In genomic region chr6:35468980-35469710, GRCh38 we compare ENCODE assay signal across 7 cellular contexts. TPM values are rescaled to one million over a fixed set of nuclear protein-coding genes. Genes with fewer than 3 reads are reported as not detected.
DNase-seq lines count a peak whose midpoint lies in the region; ATAC-seq and TF ChIP-seq lines count a peak whose summit lies in the region.
"Had no signal": no experiment of that assay in that cellular context is flagged by ENCODE, and none has a peak within 500 bp of the region (broad histone marks: within the 10 kb centered on the region; RNA-seq: fewer than 3 reads in every experiment).

No MANE protein-coding gene starts in this region.

- peaks cover 17 to 26% of the 10 kb centered on the region in 2 donors for H3K36me3 ChIP-seq in stomach smooth muscle (ENCODE audit: control insufficient read depth in 2 of 2, insufficient read depth in 2 of 2, low read length in 2 of 2)

- no peak for TF ChIP-seq CTCF in CD4-positive, alpha-beta T cell (IDR thresholded peaks at IDR 0.05)
- TF ChIP-seq CTCF in foreskin keratinocyte (conservative IDR thresholded peaks at IDR 0.05) (no peak), GM13976 (IDR thresholded peaks at IDR 0.05; ENCODE audit: borderline replicate concordance, control extremely low read depth, extremely low read depth, insufficient read depth, missing control alignments) (no peak)

- in situ Hi-C loops in GM13976 (cut with MboI; ENCODE audit: low sequenced_read_pairs, unreplicated experiment) = no loop called here

- H3K4me3 ChIP-seq in stomach smooth muscle (ENCODE audit: low read length in 2 of 2) = peak overlapping the region; percentile 58 to 91

- peak overlapping the region; percentile 65 for H3K27ac ChIP-seq in CD4-positive, alpha-beta T cell (ENCODE audit: low read depth, low read length)
- peak overlapping the region; percentile 92 for H3K27ac ChIP-seq in foreskin keratinocyte
- peak overlapping the region; percentile 89 for H3K27ac ChIP-seq in stomach smooth muscle (ENCODE audit: low read length)

- intact Hi-C loops in CD4-positive, alpha-beta T cell (cut with DNase I, micrococcal nuclease) = loop anchor here (1.0 to 2.0 kb wide), 5 partner anchors 28 to 268 kb away; partner anchors contain the start of genes DEF6 (in 2 of the 2), PPARD (in 2 of the 2), ARMC12 (in 1 of the 2) and TEAD3 (in 1 of the 2)

- peaks cover 42% of the 10 kb centered on the region for H3K4me1 Mint-ChIP-seq in CD4-positive, alpha-beta T cell (ENCODE audit: low read depth)

- H3K9me3 Mint-ChIP-seq in CD4-positive, alpha-beta T cell = no peaks in the 10 kb centered on the region

- ATAC-seq in CD4-positive, alpha-beta T cell (ENCODE audit: poor library complexity) = no peak
- ATAC-seq in foreskin keratinocyte = no peak

- POLR2A ChIA-PET in CD4-positive, alpha-beta T cell (lab: Charles Lee) = interaction anchor here (0.7 to 3.1 kb wide), 16 partner anchors 9 to 268 kb away, joined by 3 to 32 read pairs (median 5); partner anchors contain the start of genes ARMC12, FANCE, PPARD and TEAD3

- H3K4me3 Mint-ChIP-seq in CD4-positive, alpha-beta T cell = peak overlapping the region; percentile 99

- CTCF ChIA-PET in CD4-positive, alpha-beta T cell (lab: Charles Lee) = interaction anchor here (0.6 to 2.4 kb wide), 7 partner anchors 19 to 228 kb away, joined by 3 to 27 read pairs (median 10); partner anchors contain the start of genes DEF6, FANCE and PPARD

- no peaks in the 10 kb centered on the region for H3K27me3 Mint-ChIP-seq in CD4-positive, alpha-beta T cell

- H3K9me3 ChIP-seq in CD4-positive, alpha-beta T cell (ENCODE audit: control insufficient read depth, low read length) = no peaks in the 10 kb centered on the region
- H3K9me3 ChIP-seq in stomach smooth muscle (ENCODE audit: control insufficient read depth in 2 of 2, low read length in 2 of 2) = no peaks in the 10 kb centered on the region

- H3K9ac ChIP-seq in stomach smooth muscle (ENCODE audit: low read length in 2 of 2) = peak overlapping the region; percentile 87 to 95

- peaks cover 10% of the 10 kb centered on the region for H3K4me1 ChIP-seq in foreskin keratinocyte
- peaks cover 45% of the 10 kb centered on the region for H3K4me1 ChIP-seq in stomach smooth muscle (ENCODE audit: control insufficient read depth, insufficient read depth, low read length)

- no peak for DNase-seq in CD4-positive, alpha-beta T cell
- DNase-seq in NCI-H128 (lab: John Stamatoyannopoulos, UW; ENCODE audit: unreplicated experiment) (peak; percentile 6), foreskin keratinocyte (no peak), NCI-H345 (lab: John Stamatoyannopoulos, UW) (no peak), GM13976 (ENCODE audit: low spot score) (no peak)

- H3K27me3 ChIP-seq in CD4-positive, alpha-beta T cell (ENCODE audit: control insufficient read depth, insufficient read depth, low read length) = no peaks in the 10 kb centered on the region
- H3K27me3 ChIP-seq in foreskin keratinocyte = no peaks in the 10 kb centered on the region
- no peaks in the 10 kb centered on the region for H3K27me3 ChIP-seq in stomach smooth muscle (ENCODE audit: control insufficient read depth in 1 of 2, insufficient read depth in 2 of 2, low read length in 2 of 2)

- H3K36me3 Mint-ChIP-seq in CD4-positive, alpha-beta T cell (ENCODE audit: low read depth) = peaks cover 59% of the 10 kb centered on the region

- H3K27ac Mint-ChIP-seq in CD4-positive, alpha-beta T cell = peak overlapping the region; percentile 100

RNA-seq across cellular contexts. Expression of gene RPL10A, which starts 0.9 kb away (rescaled TPM):
- total RNA-seq in CD4-positive, alpha-beta T cell = 1,000 to 10,000 TPM; 2,453 to 2,464 TPM
- total RNA-seq in foreskin keratinocyte = 1,635 and 1,748 TPM in 2 replicates
- polyA plus RNA-seq in foreskin keratinocyte = 2,218 and 2,342 TPM in 2 replicates

RNA-seq across cellular contexts. Expression of gene FANCE, which starts 17.0 kb away (rescaled TPM):
- 1 to 10 TPM; 1.6 to 1.7 TPM for total RNA-seq in CD4-positive, alpha-beta T cell
- 14.0 and 14.5 TPM in 2 replicates for total RNA-seq in foreskin keratinocyte
- 10.6 and 11.7 TPM in 2 replicates for polyA plus RNA-seq in foreskin keratinocyte

RNA-seq across cellular contexts. Expression of gene TEAD3, which starts 27.7 kb away (rescaled TPM):
- under 1 TPM in 1 of 2 experiments, not detected in 1; 0.11 TPM for total RNA-seq in CD4-positive, alpha-beta T cell
- total RNA-seq in foreskin keratinocyte = 14.0 and 14.9 TPM in 2 replicates
- 17.1 and 17.2 TPM in 2 replicates for polyA plus RNA-seq in foreskin keratinocyte

RNA-seq across cellular contexts. Expression of gene TULP1, which starts 43.6 kb away (rescaled TPM):
- not detected for total RNA-seq in CD4-positive, alpha-beta T cell
- total RNA-seq in foreskin keratinocyte = not detected in 2 replicates
- not detected in 2 replicates for polyA plus RNA-seq in foreskin keratinocyte
- total RNA-seq: HT1080 had no signal

Comparison
In these comparisons a context has a peak if more than half of its experiments do, and no peak if none do; other contexts are left out.
1. RNA of gene TEAD3, which starts 27.7 kb away (total RNA-seq): 14.0 to 14.9 TPM in foreskin keratinocyte; 0.11 TPM in CD4-positive, alpha-beta T cell; every median in the first group is over 10 times any median in the second.
2. Peak in every context shown above with its lines, with median percentiles within 50 percentile points of each other: H3K27ac ChIP-seq.